Comparison of ENCODE assay signal across 1 cellular context in the genomic region with DNA sequence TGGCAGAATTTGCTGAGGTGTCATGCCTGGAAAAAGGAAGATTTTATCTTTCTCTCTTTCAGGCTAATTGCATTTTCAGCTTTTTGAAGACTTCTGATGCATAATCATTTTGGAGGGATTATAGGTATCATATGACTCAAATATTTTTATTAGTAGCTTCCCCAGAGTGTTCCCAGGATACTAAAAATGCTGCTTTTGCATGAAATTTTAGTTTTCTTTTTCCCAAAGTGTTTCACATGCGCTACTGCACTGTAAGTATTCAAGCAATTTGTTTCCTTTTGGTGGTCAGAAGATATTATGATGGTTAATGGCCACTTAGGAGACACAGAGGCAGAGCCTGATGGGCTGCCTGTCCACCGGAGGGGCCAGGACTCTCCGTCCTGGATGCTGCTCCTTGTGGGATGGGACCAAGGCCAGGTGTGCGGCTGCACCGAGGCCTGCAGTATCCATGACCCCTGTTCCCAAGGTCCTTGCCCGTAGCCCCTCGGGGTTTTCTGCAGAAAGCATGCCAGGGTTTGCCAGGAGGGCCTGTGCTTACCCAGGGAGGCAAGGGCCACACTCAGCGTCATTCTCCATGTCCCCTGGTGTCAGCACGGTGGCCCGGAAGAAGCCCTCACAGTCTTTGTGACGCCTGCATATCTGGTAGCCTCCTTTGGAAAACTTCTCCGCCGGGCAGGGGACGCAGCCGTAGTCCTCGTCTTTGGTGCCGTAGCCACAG.
TF ChIP-seq lines count a peak whose summit lies in the region.

No MANE protein-coding gene starts in this region.

TF ChIP-seq in neural cell, 6 proteins besides CTCF, POLR2A, EP300 and RAD21 (continued from another document):
- TF ChIP-seq, protein P1, sequence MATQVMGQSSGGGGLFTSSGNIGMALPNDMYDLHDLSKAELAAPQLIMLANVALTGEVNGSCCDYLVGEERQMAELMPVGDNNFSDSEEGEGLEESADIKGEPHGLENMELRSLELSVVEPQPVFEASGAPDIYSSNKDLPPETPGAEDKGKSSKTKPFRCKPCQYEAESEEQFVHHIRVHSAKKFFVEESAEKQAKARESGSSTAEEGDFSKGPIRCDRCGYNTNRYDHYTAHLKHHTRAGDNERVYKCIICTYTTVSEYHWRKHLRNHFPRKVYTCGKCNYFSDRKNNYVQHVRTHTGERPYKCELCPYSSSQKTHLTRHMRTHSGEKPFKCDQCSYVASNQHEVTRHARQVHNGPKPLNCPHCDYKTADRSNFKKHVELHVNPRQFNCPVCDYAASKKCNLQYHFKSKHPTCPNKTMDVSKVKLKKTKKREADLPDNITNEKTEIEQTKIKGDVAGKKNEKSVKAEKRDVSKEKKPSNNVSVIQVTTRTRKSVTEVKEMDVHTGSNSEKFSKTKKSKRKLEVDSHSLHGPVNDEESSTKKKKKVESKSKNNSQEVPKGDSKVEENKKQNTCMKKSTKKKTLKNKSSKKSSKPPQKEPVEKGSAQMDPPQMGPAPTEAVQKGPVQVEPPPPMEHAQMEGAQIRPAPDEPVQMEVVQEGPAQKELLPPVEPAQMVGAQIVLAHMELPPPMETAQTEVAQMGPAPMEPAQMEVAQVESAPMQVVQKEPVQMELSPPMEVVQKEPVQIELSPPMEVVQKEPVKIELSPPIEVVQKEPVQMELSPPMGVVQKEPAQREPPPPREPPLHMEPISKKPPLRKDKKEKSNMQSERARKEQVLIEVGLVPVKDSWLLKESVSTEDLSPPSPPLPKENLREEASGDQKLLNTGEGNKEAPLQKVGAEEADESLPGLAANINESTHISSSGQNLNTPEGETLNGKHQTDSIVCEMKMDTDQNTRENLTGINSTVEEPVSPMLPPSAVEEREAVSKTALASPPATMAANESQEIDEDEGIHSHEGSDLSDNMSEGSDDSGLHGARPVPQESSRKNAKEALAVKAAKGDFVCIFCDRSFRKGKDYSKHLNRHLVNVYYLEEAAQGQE (IDR thresholded peaks at IDR 0.05; ENCODE audit: borderline replicate concordance), result no peak
- TF ChIP-seq EZH2 (IDR thresholded peaks at IDR 0.05; ENCODE audit: borderline replicate concordance, insufficient read depth, low read length, poor library complexity, severe bottlenecking) (no peak), TAF1 (IDR thresholded peaks at IDR 0.05; ENCODE audit: low read depth) (no peak), MXI1 (conservative IDR thresholded peaks at IDR 0.05; ENCODE audit: poor library complexity, severe bottlenecking) (no peak), SMC3 (conservative IDR thresholded peaks at IDR 0.05; ENCODE audit: poor library complexity) (no peak)
